Comparison of ENCODE assay signal across 8 cellular contexts in the genomic region with DNA sequence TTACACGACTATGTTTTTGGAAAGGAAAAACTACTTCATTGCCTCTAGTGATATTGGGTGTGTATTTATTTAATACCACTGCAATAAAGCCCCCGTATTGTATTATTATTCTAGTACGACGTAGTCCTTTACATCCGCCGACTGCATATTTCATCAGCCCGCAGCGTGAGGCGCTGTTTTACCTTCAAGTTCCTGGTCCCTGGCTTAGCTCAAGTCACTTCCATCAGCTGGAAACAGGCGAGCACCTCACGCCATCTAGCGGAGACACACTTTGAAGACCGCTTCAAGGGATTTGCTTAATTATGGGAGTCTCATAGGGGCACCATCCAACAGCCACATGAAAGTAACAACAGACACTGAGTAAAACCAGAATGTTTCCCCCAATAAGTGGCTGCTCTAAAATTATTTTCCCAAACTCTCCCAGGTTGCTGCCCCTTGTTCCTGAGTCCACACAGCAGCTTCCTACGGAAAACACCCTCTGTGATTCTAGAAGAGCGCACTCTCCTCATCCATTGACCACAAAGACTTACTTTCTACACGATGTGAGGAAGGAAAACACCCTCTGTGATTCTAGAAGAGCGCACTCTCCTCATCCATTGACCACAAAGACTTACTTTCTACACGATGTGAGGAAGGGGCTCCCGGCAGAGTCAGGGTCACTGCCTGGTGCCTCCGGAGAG. TPM values are rescaled to one million over a fixed set of nuclear protein-coding genes. Genes with fewer than 3 reads are reported as not detected.
DNase-seq lines count a peak whose midpoint lies in the region; ATAC-seq and TF ChIP-seq lines count a peak whose summit lies in the region.

No MANE protein-coding gene starts in this region.

- in situ Hi-C loops in Caki2 (cut with HindIII; ENCODE audit: low pct_unique_long_range_greater_than_20kb, low sequenced_read_pairs): no loop called here

- peaks cover 15% of the 10 kb centered on the region for H3K4me1 Mint-ChIP-seq in activated CD4-positive, alpha-beta memory T cell treated with anti-CD3 and anti-CD28 coated beads for 36 hours (ENCODE audit: low read depth)

- peaks cover 0 to 8% of the 10 kb centered on the region in 2 donors for H3K9me3 ChIP-seq in lung (ENCODE audit: control insufficient read depth in 2 of 2, insufficient read depth in 1 of 2, low read length in 1 of 2)

- intact Hi-C loops in activated CD4-positive, alpha-beta memory T cell treated with anti-CD3 and anti-CD28 coated beads for 36 hours (cut with micrococcal nuclease): loop anchor here (1.0 to 10.0 kb wide), 4 partner anchors 162 to 1615 kb away; a partner anchor contains a TSS

- 21% methylated on average over 20 of the region's 20 CpGs for WGBS in lung, 2 donors

- DNase-seq in Caki2 (ENCODE audit: low read depth): peak; percentile 68
- peak; percentile 79 for DNase-seq in GM20000 (ENCODE audit: low spot score)
- DNase-seq in NCI-H82 (lab: John Stamatoyannopoulos, UW): peak; percentile 91
- DNase-seq in activated CD4-positive, alpha-beta memory T cell treated with anti-CD3 and anti-CD28 coated beads for 36 hours: peak; percentile 86
- DNase-seq in ecto neural progenitor cell (ENCODE audit: low spot score): peak; percentile 85
- peak; percentile 84 for DNase-seq in lung (ENCODE audit: low spot score)
- DNase-seq in stimulated activated CD8-positive, alpha-beta memory T cell treated with anti-CD3 and anti-CD28 coated beads, Interleukin-15, amount 100 ng/mL, for 24 hours (ENCODE audit: low read depth): peak; percentile 29

- TF ChIP-seq CTCF in GM20000 (IDR thresholded peaks at IDR 0.05; ENCODE audit: extremely low read depth, missing control alignments) (peak; percentile 88), lung (IDR thresholded peaks at IDR 0.05; ENCODE audit: control extremely low read depth, extremely low read depth) (peak; percentile 97)

- H3K36me3 ChIP-seq in lung (ENCODE audit: control insufficient read depth in 2 of 2, insufficient read depth in 2 of 2, low read length in 2 of 2): no peaks in the 10 kb centered on the region

- peaks cover 15% of the 10 kb centered on the region for H3K27me3 Mint-ChIP-seq in activated CD4-positive, alpha-beta memory T cell treated with anti-CD3 and anti-CD28 coated beads for 36 hours

- no peak overlapping the region for H3K4me3 Mint-ChIP-seq in activated CD4-positive, alpha-beta memory T cell treated with anti-CD3 and anti-CD28 coated beads for 36 hours

- ATAC-seq in HG03575 (IDR thresholded peaks at IDR 0.05; ENCODE audit: extremely low read depth, insufficient number of reproducible peaks, low FRiP score, unreplicated experiment) (peak; percentile 66), lung (ENCODE audit: insufficient read depth, low FRiP score) (peak; percentile 88)

- CTCF ChIA-PET in activated CD4-positive, alpha-beta memory T cell treated with anti-CD3 and anti-CD28 coated beads for 36 hours (lab: Charles Lee): interaction anchor here (0.6 to 7.8 kb wide), 40 partner anchors 8 to 1616 kb away, joined by 3 to 150 read pairs (median 4); a partner anchor contains a TSS

- H3K4me3 ChIP-seq in lung: no peak overlapping the region

- POLR2A ChIA-PET in activated CD4-positive, alpha-beta memory T cell treated with anti-CD3 and anti-CD28 coated beads for 36 hours (lab: Charles Lee): interaction anchor here (1.0 kb wide), 1 partner anchor 162 kb away, joined by 3 read pairs; no protein-coding TSS in a partner anchor

- H3K36me3 Mint-ChIP-seq in activated CD4-positive, alpha-beta memory T cell treated with anti-CD3 and anti-CD28 coated beads for 36 hours: peaks cover 3% of the 10 kb centered on the region

- H3K4me1 ChIP-seq in lung (ENCODE audit: control insufficient read depth in 2 of 2, insufficient read depth in 2 of 2, low read length in 2 of 2): no peaks in the 10 kb centered on the region

- H3K27ac ChIP-seq in lung (ENCODE audit: low read depth in 1 of 2, low read length in 1 of 2): no peak overlapping the region

- no peaks in the 10 kb centered on the region for H3K27me3 ChIP-seq in lung (ENCODE audit: control insufficient read depth, insufficient read depth)

- H3K9me3 Mint-ChIP-seq in activated CD4-positive, alpha-beta memory T cell treated with anti-CD3 and anti-CD28 coated beads for 36 hours: peaks cover 27% of the 10 kb centered on the region

- no peak overlapping the region for H3K27ac Mint-ChIP-seq in activated CD4-positive, alpha-beta memory T cell treated with anti-CD3 and anti-CD28 coated beads for 36 hours

RNA-seq across cellular contexts. Expression of a gene that starts 15.7 kb away (rescaled TPM):
- not detected in 2 replicates for total RNA-seq in Caki2 (2014; rRNA removed; shearing (Covaris generic); ENCODE audit: low replicate concordance)
- not detected for total RNA-seq in activated CD4-positive, alpha-beta memory T cell treated with anti-CD3 and anti-CD28 coated beads for 36 hours
- total RNA-seq in lung: 1 to 10 TPM in 1 of 2 donors, under 1 TPM in 1; 0.95 to 4.9 TPM
- polyA plus RNA-seq in lung: under 1 TPM in 1 of 2 donors, not detected in 1; 0.08 TPM

RNA-seq across cellular contexts. Expression of a gene that starts 20.6 kb away (rescaled TPM):
- not detected in 2 replicates for total RNA-seq in Caki2 (2014; rRNA removed; shearing (Covaris generic); ENCODE audit: low replicate concordance)
- total RNA-seq in activated CD4-positive, alpha-beta memory T cell treated with anti-CD3 and anti-CD28 coated beads for 36 hours: not detected
- total RNA-seq in lung: 10 to 100 TPM; 10.9 to 68.5 TPM
- polyA plus RNA-seq in lung: 1 to 10 TPM in 1 of 2 donors, under 1 TPM in 1; 0.88 to 1.9 TPM

Comparison
In these comparisons a context has a peak if more than half of its experiments do, and no peak if none do; other contexts are left out.
1. DNase-seq: peak in every context shown above with its lines; median percentile 91 in NCI-H82; 86 in activated CD4-positive, alpha-beta memory T cell treated with anti-CD3 and anti-CD28 coated beads for 36 hours; 85 in ecto neural progenitor cell; 84 in lung; 79 in GM20000; 68 in Caki2; 29 in stimulated activated CD8-positive, alpha-beta memory T cell treated with anti-CD3 and anti-CD28 coated beads, Interleukin-15, amount 100 ng/mL, for 24 hours.
2. RNA of a gene that starts 20.6 kb away (total RNA-seq): 10.9 to 68.5 TPM in lung; not detected in activated CD4-positive, alpha-beta memory T cell treated with anti-CD3 and anti-CD28 coated beads for 36 hours and not detected in Caki2; every median in the first group is over 10 times any median in the second.